8 cellular contexts compared by ENCODE assay signal in the genomic region with DNA sequence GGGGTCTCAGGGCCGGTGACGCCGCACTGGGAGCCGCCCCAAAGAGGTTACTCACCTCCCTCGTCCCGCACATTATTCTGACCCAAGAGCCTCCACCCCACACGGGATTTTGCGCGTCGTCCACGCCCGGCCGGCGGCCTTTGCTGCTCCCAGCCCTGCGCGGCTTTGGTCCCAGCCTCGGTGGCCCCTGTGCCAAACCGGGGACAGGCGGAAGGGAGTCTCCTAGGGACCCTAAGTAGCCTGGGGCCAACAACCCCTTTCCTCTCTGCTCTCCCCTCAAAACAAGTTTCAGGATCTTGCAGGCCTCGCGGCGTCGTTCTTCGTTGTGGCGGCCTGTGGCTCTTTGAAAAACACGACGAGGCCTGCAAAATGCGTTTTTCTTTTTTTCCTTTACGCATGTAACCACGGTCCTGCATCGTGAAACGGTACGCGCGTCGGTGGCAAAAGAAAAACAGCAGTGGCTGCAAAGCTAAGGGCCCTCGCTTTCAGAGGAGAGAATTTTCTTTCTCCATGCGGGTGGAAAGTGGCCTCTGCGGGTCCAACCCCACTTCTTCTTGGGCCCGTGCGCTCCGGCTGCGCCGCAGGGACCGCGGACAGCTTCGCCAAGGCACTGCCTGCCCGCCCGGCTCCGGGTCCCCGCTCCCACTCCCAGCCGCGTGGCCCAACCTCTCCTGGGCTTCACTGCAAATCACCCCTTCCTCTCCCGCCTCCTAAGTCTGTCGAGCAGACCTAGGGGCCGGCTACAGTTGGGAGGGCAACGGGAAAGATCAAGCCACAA. TPM values are rescaled to one million over a fixed set of nuclear protein-coding genes. Genes with fewer than 3 reads are reported as not detected.
DNase-seq lines count a peak whose midpoint lies in the region; ATAC-seq and TF ChIP-seq lines count a peak whose summit lies in the region.

No MANE protein-coding gene starts in this region.

- peak overlapping the region; percentile 44 for H3K27ac ChIP-seq in thymus (ENCODE audit: low read depth)

- DNase-seq in activated naive CD4-positive, alpha-beta T cell treated with anti-CD3 and anti-CD28 coated beads, Interleukin-2, amount 10 ng/mL, durations not matched to agents 7 days and 5 days: no peak
- no peak for DNase-seq in activated naive CD4-positive, alpha-beta T cell treated with Interleukin-2 at 50 U/mL for 16 hours
- DNase-seq in WTC11 (ENCODE audit: low spot score): no peak
- no peak for DNase-seq in NCI-H345 (lab: John Stamatoyannopoulos, UW)
- no peak for DNase-seq in A172 (ENCODE audit: low spot score)

- no peaks in the 10 kb centered on the region for H3K27me3 Mint-ChIP-seq in activated naive CD4-positive, alpha-beta T cell treated with anti-CD3 and anti-CD28 coated beads, Interleukin-2, amount 10 ng/mL, durations not matched to agents 7 days and 5 days
- peaks cover 91% of the 10 kb centered on the region for H3K27me3 Mint-ChIP-seq in WTC11 (ENCODE audit: low read depth)

- POLR2A ChIA-PET in WTC11 (lab: Charles Lee): interaction anchor here (0.9 kb wide), 1 partner anchor 20 kb away, joined by 3 read pairs; no protein-coding TSS in a partner anchor

- peaks cover 28% of the 10 kb centered on the region for H3K4me1 ChIP-seq in iPS-15b (ENCODE audit: control insufficient read depth, insufficient read depth, low read length)
- H3K4me1 ChIP-seq in thymus (ENCODE audit: control insufficient read depth, insufficient read depth, low read length): peaks cover 15% of the 10 kb centered on the region

- ATAC-seq in WTC11: no peak
- ATAC-seq in GM19397 (IDR thresholded peaks at IDR 0.05; ENCODE audit: unreplicated experiment): no peak

- H3K9ac ChIP-seq in iPS-15b (ENCODE audit: low read depth, low read length): no peak overlapping the region

- peak overlapping the region; percentile 84 for H3K27ac Mint-ChIP-seq in activated naive CD4-positive, alpha-beta T cell treated with anti-CD3 and anti-CD28 coated beads, Interleukin-2, amount 10 ng/mL, durations not matched to agents 7 days and 5 days
- no peak overlapping the region for H3K27ac Mint-ChIP-seq in WTC11

- H3K4me1 Mint-ChIP-seq in activated naive CD4-positive, alpha-beta T cell treated with anti-CD3 and anti-CD28 coated beads, Interleukin-2, amount 10 ng/mL, durations not matched to agents 7 days and 5 days: peaks cover 68% of the 10 kb centered on the region
- H3K4me1 Mint-ChIP-seq in WTC11: peaks cover 68% of the 10 kb centered on the region

- H3K27me3 ChIP-seq in iPS-15b (ENCODE audit: control insufficient read depth, insufficient read depth, low read length) (peaks cover 86% of the 10 kb centered on the region), thymus (ENCODE audit: control insufficient read depth, insufficient read depth) (peaks cover 42% of the 10 kb centered on the region)

- no peak for TF ChIP-seq CTCF in WTC11 (IDR thresholded peaks at IDR 0.05)

- no peaks in the 10 kb centered on the region for H3K9me3 Mint-ChIP-seq in activated naive CD4-positive, alpha-beta T cell treated with anti-CD3 and anti-CD28 coated beads, Interleukin-2, amount 10 ng/mL, durations not matched to agents 7 days and 5 days
- H3K9me3 Mint-ChIP-seq in WTC11: no peaks in the 10 kb centered on the region

- 80% methylated on average over 57 of the region's 57 CpGs for WGBS in thymus

- CTCF ChIA-PET in activated naive CD4-positive, alpha-beta T cell treated with anti-CD3 and anti-CD28 coated beads, Interleukin-2, amount 10 ng/mL, durations not matched to agents 7 days and 5 days (lab: Charles Lee): interaction anchor here (0.6 to 11.0 kb wide), 9 partner anchors 21 to 171 kb away, joined by 3 to 114 read pairs (median 4); no protein-coding TSS in a partner anchor
- CTCF ChIA-PET in WTC11 (lab: Charles Lee): interaction anchor here (0.7 to 4.3 kb wide), 11 partner anchors 21 to 607 kb away, joined by 3 to 27 read pairs (median 7); no protein-coding TSS in a partner anchor

- peak overlapping the region; percentile 69 for H3K4me3 Mint-ChIP-seq in activated naive CD4-positive, alpha-beta T cell treated with anti-CD3 and anti-CD28 coated beads, Interleukin-2, amount 10 ng/mL, durations not matched to agents 7 days and 5 days
- peak overlapping the region; percentile 71 for H3K4me3 Mint-ChIP-seq in WTC11

- H3K4me3 ChIP-seq in iPS-15b (ENCODE audit: low read depth, low read length) (peak overlapping the region; percentile 59), thymus (ENCODE audit: low read length) (peak overlapping the region; percentile 57)

- no peaks in the 10 kb centered on the region for H3K36me3 ChIP-seq in iPS-15b (ENCODE audit: control insufficient read depth, insufficient read depth, low read length)
- H3K36me3 ChIP-seq in thymus (ENCODE audit: control insufficient read depth, insufficient read depth): no peaks in the 10 kb centered on the region

- H3K9me3 ChIP-seq in iPS-15b (ENCODE audit: control insufficient read depth, insufficient read depth, low read length): no peaks in the 10 kb centered on the region
- no peaks in the 10 kb centered on the region for H3K9me3 ChIP-seq in thymus (ENCODE audit: control insufficient read depth)

- H3K36me3 Mint-ChIP-seq in activated naive CD4-positive, alpha-beta T cell treated with anti-CD3 and anti-CD28 coated beads, Interleukin-2, amount 10 ng/mL, durations not matched to agents 7 days and 5 days: peaks cover 63% of the 10 kb centered on the region
- no peaks in the 10 kb centered on the region for H3K36me3 Mint-ChIP-seq in WTC11

TF ChIP-seq in WTC11, 78 proteins besides CTCF, POLR2A, EP300 and RAD21:
- TF ChIP-seq, protein P1, sequence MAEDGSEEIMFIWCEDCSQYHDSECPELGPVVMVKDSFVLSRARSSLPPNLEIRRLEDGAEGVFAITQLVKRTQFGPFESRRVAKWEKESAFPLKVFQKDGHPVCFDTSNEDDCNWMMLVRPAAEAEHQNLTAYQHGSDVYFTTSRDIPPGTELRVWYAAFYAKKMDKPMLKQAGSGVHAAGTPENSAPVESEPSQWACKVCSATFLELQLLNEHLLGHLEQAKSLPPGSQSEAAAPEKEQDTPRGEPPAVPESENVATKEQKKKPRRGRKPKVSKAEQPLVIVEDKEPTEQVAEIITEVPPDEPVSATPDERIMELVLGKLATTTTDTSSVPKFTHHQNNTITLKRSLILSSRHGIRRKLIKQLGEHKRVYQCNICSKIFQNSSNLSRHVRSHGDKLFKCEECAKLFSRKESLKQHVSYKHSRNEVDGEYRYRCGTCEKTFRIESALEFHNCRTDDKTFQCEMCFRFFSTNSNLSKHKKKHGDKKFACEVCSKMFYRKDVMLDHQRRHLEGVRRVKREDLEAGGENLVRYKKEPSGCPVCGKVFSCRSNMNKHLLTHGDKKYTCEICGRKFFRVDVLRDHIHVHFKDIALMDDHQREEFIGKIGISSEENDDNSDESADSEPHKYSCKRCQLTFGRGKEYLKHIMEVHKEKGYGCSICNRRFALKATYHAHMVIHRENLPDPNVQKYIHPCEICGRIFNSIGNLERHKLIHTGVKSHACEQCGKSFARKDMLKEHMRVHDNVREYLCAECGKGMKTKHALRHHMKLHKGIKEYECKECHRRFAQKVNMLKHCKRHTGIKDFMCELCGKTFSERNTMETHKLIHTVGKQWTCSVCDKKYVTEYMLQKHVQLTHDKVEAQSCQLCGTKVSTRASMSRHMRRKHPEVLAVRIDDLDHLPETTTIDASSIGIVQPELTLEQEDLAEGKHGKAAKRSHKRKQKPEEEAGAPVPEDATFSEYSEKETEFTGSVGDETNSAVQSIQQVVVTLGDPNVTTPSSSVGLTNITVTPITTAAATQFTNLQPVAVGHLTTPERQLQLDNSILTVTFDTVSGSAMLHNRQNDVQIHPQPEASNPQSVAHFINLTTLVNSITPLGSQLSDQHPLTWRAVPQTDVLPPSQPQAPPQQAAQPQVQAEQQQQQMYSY (CRISPR knock-in tag; IDR thresholded peaks at IDR 0.05): no peak
- no peak for TF ChIP-seq NFATC4 (CRISPR knock-in tag; IDR thresholded peaks at IDR 0.05)
- TF ChIP-seq ZNF423 (CRISPR knock-in tag; IDR thresholded peaks at IDR 0.05): no peak
- no peak for TF ChIP-seq NR1H2 (CRISPR knock-in tag; IDR thresholded peaks at IDR 0.05)
- no peak for TF ChIP-seq GABPB1 (CRISPR knock-in tag; IDR thresholded peaks at IDR 0.05)
- TF ChIP-seq ZNF416 (CRISPR knock-in tag; IDR thresholded peaks at IDR 0.05): no peak
- TF ChIP-seq, protein P2, sequence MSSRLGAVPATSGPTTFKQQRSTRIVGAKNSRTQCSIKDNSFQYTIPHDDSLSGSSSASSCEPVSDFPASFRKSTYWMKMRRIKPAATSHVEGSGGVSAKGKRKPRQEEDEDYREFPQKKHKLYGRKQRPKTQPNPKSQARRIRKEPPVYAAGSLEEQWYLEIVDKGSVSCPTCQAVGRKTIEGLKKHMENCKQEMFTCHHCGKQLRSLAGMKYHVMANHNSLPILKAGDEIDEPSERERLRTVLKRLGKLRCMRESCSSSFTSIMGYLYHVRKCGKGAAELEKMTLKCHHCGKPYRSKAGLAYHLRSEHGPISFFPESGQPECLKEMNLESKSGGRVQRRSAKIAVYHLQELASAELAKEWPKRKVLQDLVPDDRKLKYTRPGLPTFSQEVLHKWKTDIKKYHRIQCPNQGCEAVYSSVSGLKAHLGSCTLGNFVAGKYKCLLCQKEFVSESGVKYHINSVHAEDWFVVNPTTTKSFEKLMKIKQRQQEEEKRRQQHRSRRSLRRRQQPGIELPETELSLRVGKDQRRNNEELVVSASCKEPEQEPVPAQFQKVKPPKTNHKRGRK (CRISPR knock-in tag; IDR thresholded peaks at IDR 0.05; ENCODE audit: borderline replicate concordance): no peak
- TF ChIP-seq NR2C2 (CRISPR knock-in tag; IDR thresholded peaks at IDR 0.05): no peak

RNA-seq across cellular contexts. Expression of a gene that starts 0.8 kb away (rescaled TPM):
- 1.5 to 1.8 TPM (median 1.8 TPM) in 3 replicates for total RNA-seq in WTC11 (2021)
- polyA plus RNA-seq in thymus: 13.6 TPM
- not detected in 2 replicates for total RNA-seq in A172 (2014; rRNA removed; shearing (Covaris generic))
